ENCODE assay signal across 20 cellular contexts in genomic region chr1:87572891-87573290, GRCh38.
"Had no signal": no experiment of that assay in that cellular context is flagged by ENCODE, and none has a peak within 500 bp of the region (broad histone marks: within the 10 kb centered on the region; RNA-seq: fewer than 3 reads in every experiment).

No MANE protein-coding gene starts in this region.

- H3K27me3 Mint-ChIP-seq: progenitor cell of endocrine pancreas; stimulated activated memory B cell treated with anti-CD40 and anti-IgM and Interleukin-4, amounts not matched to agents 10 μg/mL and 1 μg/mL and 100 μg/mL, for 72 hours had no signal

- H3K36me3 Mint-ChIP-seq: mesothelial cell of epicardium; naive thymus-derived CD4-positive, alpha-beta T cell; neural progenitor cell; stimulated activated memory B cell treated with anti-CD40 and anti-IgM and Interleukin-4, amounts not matched to agents 10 μg/mL and 1 μg/mL and 100 μg/mL, for 72 hours had no signal

- H3K4me3 Mint-ChIP-seq: mesothelial cell of epicardium; naive thymus-derived CD4-positive, alpha-beta T cell; nephron; neural progenitor cell; stimulated activated memory B cell treated with anti-CD40 and anti-IgM and Interleukin-4, amounts not matched to agents 10 μg/mL and 1 μg/mL and 100 μg/mL, for 72 hours had no signal

- DNase-seq: dorsolateral prefrontal cortex; effector CD4-positive, alpha-beta T cell; head of caudate nucleus; kidney; left lung; mesenchymal stem cell; mucosa of descending colon; naive thymus-derived CD4-positive, alpha-beta T cell; stimulated activated CD4-positive, alpha-beta T cell treated with anti-CD3 and anti-CD28 coated beads, Interleukin-2, amount 100 ng/mL, for 24 hours; stimulated activated CD4-positive, alpha-beta T cell treated with anti-CD3 and anti-CD28 coated beads, Interleukin-4, amount 100 ng/mL, for 4 hours; stimulated activated naive CD8-positive, alpha-beta T cell treated with anti-CD3 and anti-CD28 coated beads, Interleukin-15, Interleukin-2, amounts not matched to agents 100 U/mL and 50 U/mL, for 24 hours; substantia nigra; testis; tibial artery; upper lobe of left lung had no signal

- H3K4me1 Mint-ChIP-seq: naive thymus-derived CD4-positive, alpha-beta T cell; neural progenitor cell; stimulated activated memory B cell treated with anti-CD40 and anti-IgM and Interleukin-4, amounts not matched to agents 10 μg/mL and 1 μg/mL and 100 μg/mL, for 72 hours had no signal

- H3K9me3 Mint-ChIP-seq: mesothelial cell of epicardium; naive thymus-derived CD4-positive, alpha-beta T cell; nephron; neural progenitor cell; stimulated activated memory B cell treated with anti-CD40 and anti-IgM and Interleukin-4, amounts not matched to agents 10 μg/mL and 1 μg/mL and 100 μg/mL, for 72 hours had no signal

- H3K27ac Mint-ChIP-seq: mesothelial cell of epicardium; naive thymus-derived CD4-positive, alpha-beta T cell; nephron; neural progenitor cell; progenitor cell of endocrine pancreas; stimulated activated memory B cell treated with anti-CD40 and anti-IgM and Interleukin-4, amounts not matched to agents 10 μg/mL and 1 μg/mL and 100 μg/mL, for 72 hours had no signal
